8 cellular contexts compared by ENCODE assay signal in the genomic region with DNA sequence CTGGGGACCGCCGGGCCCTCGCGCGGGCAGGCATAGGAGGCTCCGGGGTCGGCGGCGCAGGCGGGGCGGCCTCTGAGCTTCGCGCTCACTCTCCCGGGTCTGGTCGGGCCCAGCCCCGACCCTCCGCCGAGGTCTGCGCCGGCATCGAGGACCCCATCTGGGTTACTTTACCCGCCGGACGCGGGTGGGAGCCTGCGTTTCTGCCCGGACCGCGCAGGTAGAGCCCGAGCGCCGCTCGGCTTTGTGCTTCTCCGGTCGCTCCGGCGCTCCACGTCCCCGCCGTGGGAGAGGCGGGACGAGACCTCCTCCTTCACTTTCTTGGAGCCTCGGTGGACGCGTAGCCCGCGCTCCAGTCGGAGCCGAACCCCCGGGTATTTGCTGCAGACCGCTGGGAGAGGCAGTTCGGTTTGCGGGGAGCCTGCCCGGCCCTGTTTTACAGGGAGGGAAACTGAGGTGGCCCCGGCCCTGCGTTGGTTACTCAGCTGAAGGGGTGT.
DNase-seq lines count a peak whose midpoint lies in the region; ATAC-seq and TF ChIP-seq lines count a peak whose summit lies in the region.

No MANE protein-coding gene starts in this region.

- POLR2A ChIA-PET in A673 (lab: Charles Lee; ENCODE audit: low non-redundant PET): no interaction called here
- POLR2A ChIA-PET in IMR-90 (lab: Charles Lee; ENCODE audit: unreplicated experiment): no interaction called here

- CTCF ChIA-PET in A673 (lab: Charles Lee) (no interaction called here), IMR-90 (lab: Yijun Ruan, JAX) (no interaction called here)

- H3K9ac ChIP-seq in IMR-90 (ENCODE audit: low read depth, low read length): peak overlapping the region; percentile 60
- peak overlapping the region in 1 of 2 donors; percentile 47 for H3K9ac ChIP-seq in mucosa of rectum (ENCODE audit: low read depth in 1 of 2, low read length in 2 of 2)

- H3K18ac ChIP-seq in IMR-90 (ENCODE audit: low read depth, low read length): no peak overlapping the region

- peak overlapping the region; percentile 26; the same call in 1 of the 2 replicates for H3K56ac ChIP-seq in IMR-90 (ENCODE audit: extremely low read depth, insufficient read depth, low read length)

- H2BK15ac ChIP-seq in IMR-90 (ENCODE audit: low read depth, low read length): no peak overlapping the region

- peak overlapping the region; percentile 75 for H3K4me2 ChIP-seq in IMR-90 (ENCODE audit: low read depth, low read length)

- H2AK9ac ChIP-seq in IMR-90 (replicated peaks; ENCODE audit: low read depth, low read length, poor library complexity): peak overlapping the region; percentile 93

- H3K36me3 ChIP-seq in A673 (ENCODE audit: insufficient read depth, low read length, poor library complexity, severe bottlenecking) (no peaks in the 10 kb centered on the region), IMR-90 (ENCODE audit: control insufficient read depth, insufficient read depth, low read length) (no peaks in the 10 kb centered on the region), mucosa of rectum (ENCODE audit: control insufficient read depth in 2 of 2, insufficient read depth in 2 of 2, low read length in 2 of 2) (no peaks in the 10 kb centered on the region)

- H3K79me1 ChIP-seq in IMR-90 (ENCODE audit: low read depth in 1 of 2, low read length in 2 of 2): peaks cover 7 to 79% of the 10 kb centered on the region in 2 experiments; a peak in 3 of 4 replicates

- H2BK120ac ChIP-seq in IMR-90 (ENCODE audit: low read depth, low read length): peak overlapping the region; percentile 70

- peak overlapping the region; percentile 97 for H3K23ac ChIP-seq in IMR-90 (ENCODE audit: low read depth, low read length)

- peak overlapping the region; percentile 40 for H2BK5ac ChIP-seq in IMR-90 (ENCODE audit: low read depth, low read length, poor library complexity, severe bottlenecking)

- H3K4me3 Mint-ChIP-seq in chondrocyte (ENCODE audit: unreplicated experiment): peak overlapping the region; percentile 80

- ATAC-seq in IMR-90 (ENCODE audit: low read depth): peak; percentile 19
- ATAC-seq in HG03354 (IDR thresholded peaks at IDR 0.05; ENCODE audit: poor library complexity, severe bottlenecking, unreplicated experiment): no peak
- no peak for ATAC-seq in HG02970 (IDR thresholded peaks at IDR 0.05; ENCODE audit: low FRiP score, unreplicated experiment)
- no peak for ATAC-seq in GM18873 (IDR thresholded peaks at IDR 0.05; ENCODE audit: low FRiP score, unreplicated experiment)

- peaks cover 30% of the 10 kb centered on the region for H3K9me1 ChIP-seq in IMR-90 (ENCODE audit: insufficient read depth, low read length)

- TF ChIP-seq CTCF in A673 (conservative IDR thresholded peaks at IDR 0.05; ENCODE audit: low read depth, low read length) (no peak), IMR-90 (conservative IDR thresholded peaks at IDR 0.05; ENCODE audit: low read depth, low read length) (no peak), chondrocyte (IDR thresholded peaks at IDR 0.05) (peak; percentile 2)

- peak overlapping the region; percentile 67 for H3K4ac ChIP-seq in IMR-90 (ENCODE audit: low read depth, low read length)

- intact Hi-C loops in A673 (cut with micrococcal nuclease; ENCODE audit: unreplicated experiment): no loop called here
- intact Hi-C loops in IMR-90 (cut with micrococcal nuclease): loop anchor here (5.0 kb wide), 1 partner anchor 46 kb away; no protein-coding TSS in a partner anchor

- no peak overlapping the region for H4K5ac ChIP-seq in IMR-90 (ENCODE audit: low read depth, low read length)

- peaks cover 79% of the 10 kb centered on the region for H3K4me1 Mint-ChIP-seq in chondrocyte (ENCODE audit: low read depth)

- BruUV-seq in A673 (replicated peaks; lab: Mats Ljungman, UMichigan): no TSS peak
- no TSS peak for BruUV-seq in IMR-90 (replicated peaks; lab: Mats Ljungman, UMichigan)

- DNase-seq in A673 (ENCODE audit: low spot score) (no peak), IMR-90 (no peak), chondrocyte (ENCODE audit: low spot score) (no peak), ureter (ENCODE audit: low spot score) (no peak)

- peak overlapping the region; percentile 57; the same call in 1 of the 2 replicates for H2AK5ac ChIP-seq in IMR-90 (ENCODE audit: low read depth, low read length)

- H3K27ac ChIP-seq in A673 (ENCODE audit: low read depth, low read length, poor library complexity, severe bottlenecking): no peak overlapping the region
- peak overlapping the region; percentile 61; the same call in 1 of the 2 replicates for H3K27ac ChIP-seq in IMR-90 (ENCODE audit: insufficient read depth, low read length)
- no peak overlapping the region for H3K27ac ChIP-seq in mucosa of rectum (ENCODE audit: low read depth in 2 of 2, low read length in 2 of 2)

- in situ Hi-C loops in IMR-90 (cut with MboI; ENCODE audit: low sequenced_read_pairs): no loop called here

- no peaks in the 10 kb centered on the region for H3K36me3 Mint-ChIP-seq in chondrocyte (ENCODE audit: low read depth)

- peak overlapping the region; percentile 50 for H3K4me3 ChIP-seq in A673 (ENCODE audit: low read depth, low read length, poor library complexity, severe bottlenecking)
- H3K4me3 ChIP-seq in IMR-90 (ENCODE audit: insufficient read depth, low read depth, low read length): peak overlapping the region; percentile 58
- H3K4me3 ChIP-seq in mucosa of rectum (ENCODE audit: low read length in 2 of 2): peak overlapping the region; percentile 43 to 58

- TF ChIP-seq RAD21 in IMR-90 (IDR thresholded peaks at IDR 0.05; ENCODE audit: low read length): no peak

- H3K27ac Mint-ChIP-seq in chondrocyte (ENCODE audit: unreplicated experiment): peak overlapping the region; percentile 63

- peak overlapping the region; percentile 32 for H4K91ac ChIP-seq in IMR-90 (ENCODE audit: insufficient read depth, low read depth, low read length)

- H3K4me1 ChIP-seq in A673 (ENCODE audit: insufficient read depth, low read length, poor library complexity, severe bottlenecking): peaks cover 10% of the 10 kb centered on the region
- H3K4me1 ChIP-seq in IMR-90 (ENCODE audit: control insufficient read depth, insufficient read depth, low read length): peaks cover 41% of the 10 kb centered on the region
- peaks cover 2 to 4% of the 10 kb centered on the region in 2 donors for H3K4me1 ChIP-seq in mucosa of rectum (ENCODE audit: control insufficient read depth in 2 of 2, insufficient read depth in 2 of 2, low read length in 2 of 2)

- H2BK20ac ChIP-seq in IMR-90 (ENCODE audit: low read depth, low read length): no peak overlapping the region

- dilution Hi-C loops in IMR-90 (cut with HindIII; ENCODE audit: low sequenced_read_pairs, unreplicated experiment): no loop called here

- TF ChIP-seq POLR2A in IMR-90 (IDR thresholded peaks at IDR 0.05; ENCODE audit: low read depth, low read length): no peak

- H3K9me3 ChIP-seq in A673 (ENCODE audit: low read depth, low read length, poor library complexity, severe bottlenecking) (no peaks in the 10 kb centered on the region), IMR-90 (ENCODE audit: control insufficient read depth, insufficient read depth, low read length) (no peaks in the 10 kb centered on the region), mucosa of rectum (ENCODE audit: control insufficient read depth in 2 of 2, low read length in 2 of 2) (no peaks in the 10 kb centered on the region)

- peak overlapping the region; percentile 81 for H2AFZ ChIP-seq in IMR-90 (replicated peaks; ENCODE audit: low read length, poor library complexity)

- WGBS in IMR-90 (ENCODE audit: extremely low coverage in 2 of 2, insufficient read length in 1 of 2), 2 experiments: 1% methylated on average over 35 of the region's 56 CpGs; no CpG with 5 or more reads in 1 of the 2 experiments

- H4K20me1 ChIP-seq in IMR-90 (ENCODE audit: insufficient read depth, low read length): peaks cover 48% of the 10 kb centered on the region

- H3K27me3 Mint-ChIP-seq in chondrocyte (ENCODE audit: low read depth): no peaks in the 10 kb centered on the region

- H4K8ac ChIP-seq in IMR-90 (ENCODE audit: low read depth in 2 of 2, low read length in 2 of 2): peak overlapping the region in 1 of 2 experiments; percentile 24; a peak in 1 of 4 replicates

- no peaks in the 10 kb centered on the region for H3K9me3 Mint-ChIP-seq in chondrocyte (ENCODE audit: low read depth)

- peaks cover 34% of the 10 kb centered on the region for H3K27me3 ChIP-seq in A673 (replicated peaks; ENCODE audit: insufficient read depth, low read depth, low read length, poor library complexity)
- no peaks in the 10 kb centered on the region for H3K27me3 ChIP-seq in IMR-90 (ENCODE audit: control insufficient read depth, insufficient read depth, low read length)
- peaks cover 24 to 33% of the 10 kb centered on the region in 2 donors for H3K27me3 ChIP-seq in mucosa of rectum (ENCODE audit: control insufficient read depth in 2 of 2, insufficient read depth in 2 of 2, low read length in 2 of 2)

- peak overlapping the region; percentile 92 for H3K14ac ChIP-seq in IMR-90 (replicated peaks; ENCODE audit: low read depth, low read length)

TF ChIP-seq in IMR-90, 13 proteins besides CTCF, POLR2A, EP300 and RAD21:
- TF ChIP-seq MAFK (IDR thresholded peaks at IDR 0.05; ENCODE audit: low read depth, low read length) (no peak), RFX5 (IDR thresholded peaks at IDR 0.05; ENCODE audit: low read depth, low read length) (no peak), MAZ (IDR thresholded peaks at IDR 0.05; ENCODE audit: borderline replicate concordance, low read depth, low read length) (no peak), RCOR1 (IDR thresholded peaks at IDR 0.05; ENCODE audit: insufficient replicate concordance, low read length) (no peak), CEBPB (IDR thresholded peaks at IDR 0.05; ENCODE audit: low read depth, low read length) (no peak), SMC3 (IDR thresholded peaks at IDR 0.05; ENCODE audit: low read depth, low read length) (no peak)
- TF ChIP-seq, protein P1, sequence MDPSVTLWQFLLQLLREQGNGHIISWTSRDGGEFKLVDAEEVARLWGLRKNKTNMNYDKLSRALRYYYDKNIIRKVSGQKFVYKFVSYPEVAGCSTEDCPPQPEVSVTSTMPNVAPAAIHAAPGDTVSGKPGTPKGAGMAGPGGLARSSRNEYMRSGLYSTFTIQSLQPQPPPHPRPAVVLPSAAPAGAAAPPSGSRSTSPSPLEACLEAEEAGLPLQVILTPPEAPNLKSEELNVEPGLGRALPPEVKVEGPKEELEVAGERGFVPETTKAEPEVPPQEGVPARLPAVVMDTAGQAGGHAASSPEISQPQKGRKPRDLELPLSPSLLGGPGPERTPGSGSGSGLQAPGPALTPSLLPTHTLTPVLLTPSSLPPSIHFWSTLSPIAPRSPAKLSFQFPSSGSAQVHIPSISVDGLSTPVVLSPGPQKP (IDR thresholded peaks at IDR 0.05; ENCODE audit: borderline replicate concordance, low read depth, low read length): no peak
- TF ChIP-seq, protein P2, sequence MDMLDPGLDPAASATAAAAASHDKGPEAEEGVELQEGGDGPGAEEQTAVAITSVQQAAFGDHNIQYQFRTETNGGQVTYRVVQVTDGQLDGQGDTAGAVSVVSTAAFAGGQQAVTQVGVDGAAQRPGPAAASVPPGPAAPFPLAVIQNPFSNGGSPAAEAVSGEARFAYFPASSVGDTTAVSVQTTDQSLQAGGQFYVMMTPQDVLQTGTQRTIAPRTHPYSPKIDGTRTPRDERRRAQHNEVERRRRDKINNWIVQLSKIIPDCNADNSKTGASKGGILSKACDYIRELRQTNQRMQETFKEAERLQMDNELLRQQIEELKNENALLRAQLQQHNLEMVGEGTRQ (IDR thresholded peaks at IDR 0.05; ENCODE audit: low read depth, low read length): no peak
